Comparison of ENCODE assay signal across 8 cellular contexts in the genomic region with DNA sequence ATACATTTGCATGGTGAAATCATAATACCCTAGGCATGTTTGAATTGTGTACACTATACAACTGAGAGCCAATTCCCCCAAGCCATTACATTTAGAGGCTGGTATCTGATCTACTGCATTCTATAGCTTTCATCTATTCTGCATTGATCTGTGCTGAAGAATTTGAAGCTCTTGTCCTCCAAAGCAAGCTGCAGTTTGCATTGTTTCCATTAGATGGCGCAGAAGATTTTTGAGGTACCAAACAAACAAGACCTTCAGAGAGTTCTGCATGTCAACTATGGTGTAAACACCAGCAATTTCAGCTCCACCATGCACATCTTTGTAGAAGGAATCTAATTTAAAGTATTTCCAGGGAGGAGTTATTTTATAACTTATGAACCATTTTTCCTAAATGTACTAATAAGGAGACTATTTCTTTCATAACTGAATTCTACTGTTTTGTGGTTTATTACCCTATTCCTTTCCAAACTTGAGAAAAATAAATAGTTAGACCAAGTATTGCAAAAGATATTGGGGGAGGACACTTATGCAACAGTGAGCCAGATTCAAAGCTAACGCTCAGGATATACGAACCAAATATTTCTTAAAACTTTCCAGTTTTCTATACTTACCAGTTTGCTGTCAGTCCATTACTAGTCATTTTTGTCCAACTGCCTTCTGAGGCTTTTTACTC.
A peak's percentile ranks its signal among the peaks of the same experiment; 100 is the strongest.
DNase-seq lines count a peak whose midpoint lies in the region; ATAC-seq, FAIRE-seq and TF ChIP-seq lines count a peak whose summit lies in the region.

No MANE protein-coding gene starts in this region.

- TF ChIP-seq POLR2A in GM12892 (IDR thresholded peaks at IDR 0.05; ENCODE audit: low read depth, low read length): no peak

- peak; percentile 94 for ATAC-seq in HG02759 (IDR thresholded peaks at IDR 0.05; ENCODE audit: unreplicated experiment)

- peak; percentile 46 for TF ChIP-seq CTCF in AG04449 (IDR thresholded peaks at IDR 0.05; ENCODE audit: insufficient read depth, low read length, missing control alignments)

- CTCF ChIA-PET in AG04449 (lab: Yijun Ruan, JAX): interaction anchor here (1.1 to 2.1 kb wide), 2 partner anchors 828 to 829 kb away, joined by 6 to 8 read pairs; no protein-coding TSS in a partner anchor

- POLR2A ChIA-PET in AG04449 (lab: Yijun Ruan, JAX): no interaction called here

- DNase-seq in AG04449 (ENCODE audit: low read depth, low spot score): no peak
- DNase-seq in GM12892 (ENCODE audit: insufficient read length): peak; percentile 19
- DNase-seq in NCI-H146 (lab: John Stamatoyannopoulos, UW): peak; percentile 56
- peak; percentile 35 for DNase-seq in T1000 (lab: John Stamatoyannopoulos, UW)
- peak; percentile 69 for DNase-seq in cerebellar cortex (ENCODE audit: low spot score)
- DNase-seq in left kidney (ENCODE audit: low read depth, low spot score): peak; percentile 89
- peak in 2 of 3 donors; percentile 32 to 44 for DNase-seq in stimulated activated CD4-positive, alpha-beta T cell treated with anti-CD3 and anti-CD28 coated beads, TNF-alpha, amount 100 ng/mL, for 48 hours (ENCODE audit: low read depth in 3 of 3)

- no peak overlapping the region for H3K4me3 ChIP-seq in AG04449 (ENCODE audit: low read depth, low read length)

- peak; percentile 88 for FAIRE-seq in GM12892 (lab: Jason Lieb, UNC)
